ENCODE assay signal across 9 cellular contexts in the genomic region with DNA sequence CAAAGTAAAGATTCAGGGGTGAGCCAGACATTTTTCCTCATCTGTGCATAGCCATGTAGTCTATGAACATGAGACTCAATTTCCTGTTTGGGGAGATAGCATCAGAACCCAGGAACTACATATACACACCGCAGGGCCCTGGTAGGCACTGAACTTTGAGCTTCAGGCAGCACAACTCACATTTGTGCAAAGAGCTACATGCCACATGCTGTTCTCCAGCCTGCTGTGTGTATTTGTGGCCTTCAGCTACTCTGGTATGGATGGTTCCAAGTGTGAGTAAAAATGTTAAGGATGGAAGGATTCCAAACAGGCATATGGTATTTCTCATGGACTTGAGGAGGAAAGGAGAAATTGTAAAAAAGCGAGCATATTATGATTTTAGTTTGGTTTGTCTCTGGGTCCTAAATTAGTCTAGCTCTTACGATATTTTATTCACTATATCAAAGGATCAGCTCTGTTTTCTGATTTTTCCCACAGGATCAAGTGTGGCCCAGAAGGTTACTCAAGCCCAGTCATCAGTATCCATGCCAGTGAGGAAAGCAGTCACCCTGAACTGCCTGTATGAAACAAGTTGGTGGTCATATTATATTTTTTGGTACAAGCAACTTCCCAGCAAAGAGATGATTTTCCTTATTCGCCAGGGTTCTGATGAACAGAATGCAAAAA.
DNase-seq lines count a peak whose midpoint lies in the region; ATAC-seq and TF ChIP-seq lines count a peak whose summit lies in the region.
"Had no signal": no experiment of that assay in that cellular context is flagged by ENCODE, and none has a peak within 500 bp of the region (broad histone marks: within the 10 kb centered on the region; RNA-seq: fewer than 3 reads in every experiment).

No MANE protein-coding gene starts in this region.

- ATAC-seq in central memory CD8-positive, alpha-beta T cell (replicated peaks; ENCODE audit: extremely low read depth, poor library complexity, severe bottlenecking), result no peak

- H3K27ac ChIP-seq in spleen, result peak overlapping the region in 3 of 8 donors; percentile 4 to 42 (median 5)

- TF ChIP-seq CTCF in Loucy (conservative IDR thresholded peaks at IDR 0.05; ENCODE audit: low read length) (no peak), nephron (IDR thresholded peaks at IDR 0.05; ENCODE audit: unreplicated experiment in 3 of 3) (no peak), endothelial cell (IDR thresholded peaks at IDR 0.05; ENCODE audit: unreplicated experiment) (no peak), spleen (IDR thresholded peaks at IDR 0.05 in 8 of 11, conservative IDR thresholded peaks at IDR 0.05 in 3 of 11) (no peak)

- no peaks in the 10 kb centered on the region for H3K9me3 Mint-ChIP-seq in central memory CD8-positive, alpha-beta T cell
- H3K9me3 Mint-ChIP-seq in nephron, result no peaks in the 10 kb centered on the region
- no peaks in the 10 kb centered on the region for H3K9me3 Mint-ChIP-seq in endothelial cell (ENCODE audit: unreplicated experiment)
- H3K9me3 Mint-ChIP-seq: memory B cell had no signal

- DNase-seq in G401 (ENCODE audit: low spot score) (peak; percentile 46), erythroblast (lab: John Stamatoyannopoulos, UW) (no peak), endothelial cell (ENCODE audit: low spot score) (no peak), spleen (no peak)
- DNase-seq in central memory CD8-positive, alpha-beta T cell (ENCODE audit: low spot score in 2 of 2), result no peak
- no peak for DNase-seq in activated CD4-positive, CD25-positive, alpha-beta regulatory T cell (lab: John Stamatoyannopoulos, UW)

- H3K4me3 Mint-ChIP-seq in central memory CD8-positive, alpha-beta T cell, result peak overlapping the region; percentile 29
- no peak overlapping the region for H3K4me3 Mint-ChIP-seq in nephron
- no peak overlapping the region for H3K4me3 Mint-ChIP-seq in endothelial cell (ENCODE audit: unreplicated experiment)
- H3K4me3 Mint-ChIP-seq: memory B cell had no signal

- intact Hi-C loops in spleen (cut with DNase I; ENCODE audit: low total_unique reads), result no loop called here

- H3K9me3 ChIP-seq in Loucy (ENCODE audit: insufficient read depth, low read depth, low read length) (no peaks in the 10 kb centered on the region), spleen (no peaks in the 10 kb centered on the region)

- H4K20me1 ChIP-seq in Loucy (ENCODE audit: insufficient read depth, low read length, poor library complexity, severe bottlenecking), result no peaks in the 10 kb centered on the region

- no peak overlapping the region for H2AFZ ChIP-seq in Loucy (ENCODE audit: low read length)

- peak overlapping the region; percentile 20 for H3K9ac ChIP-seq in Loucy (ENCODE audit: low read depth, low read length, poor library complexity, severe bottlenecking)

- no peaks in the 10 kb centered on the region for H3K9me2 ChIP-seq in Loucy (replicated peaks; ENCODE audit: low read depth, low read length)

- H3F3A ChIP-seq in Loucy (ENCODE audit: low read depth), result no peaks in the 10 kb centered on the region

- no peaks in the 10 kb centered on the region for H3K79me2 ChIP-seq in Loucy (ENCODE audit: insufficient read depth, low read length)

- H3K4me3 ChIP-seq in Loucy (ENCODE audit: low read length, poor library complexity, severe bottlenecking) (peak overlapping the region; percentile 47), spleen (peak overlapping the region in 1 of 8 donors; percentile 32)

- WGBS in spleen, 5 donors, result 44 to 57% (median 53%) methylated on average over 4 of the region's 4 CpGs

- no peaks in the 10 kb centered on the region for H3K27me3 ChIP-seq in Loucy (ENCODE audit: insufficient read depth, low read length, poor library complexity, severe bottlenecking)
- H3K27me3 ChIP-seq in spleen (replicated peaks in 1 of 7), result no peaks in the 10 kb centered on the region

- no peaks in the 10 kb centered on the region for H3K27me3 Mint-ChIP-seq in central memory CD8-positive, alpha-beta T cell
- no peaks in the 10 kb centered on the region for H3K27me3 Mint-ChIP-seq in nephron (ENCODE audit: low read depth)
- H3K27me3 Mint-ChIP-seq in endothelial cell (ENCODE audit: unreplicated experiment), result no peaks in the 10 kb centered on the region

- no peaks in the 10 kb centered on the region for H3K36me3 Mint-ChIP-seq in central memory CD8-positive, alpha-beta T cell (ENCODE audit: insufficient read depth)
- H3K36me3 Mint-ChIP-seq in nephron (ENCODE audit: low read depth) (no peaks in the 10 kb centered on the region), endothelial cell (ENCODE audit: low read depth, unreplicated experiment) (no peaks in the 10 kb centered on the region)
- H3K36me3 Mint-ChIP-seq: memory B cell had no signal

- in situ Hi-C loops in G401 (cut with HindIII; ENCODE audit: low sequenced_read_pairs), result no loop called here

- no peaks in the 10 kb centered on the region for H3K36me3 ChIP-seq in Loucy (ENCODE audit: insufficient read depth, low read length)
- H3K36me3 ChIP-seq in spleen, result no peaks in the 10 kb centered on the region

- peak overlapping the region; percentile 71 for H3K4me2 ChIP-seq in Loucy (ENCODE audit: low read depth, low read length, poor library complexity, severe bottlenecking)

- peaks cover 55% of the 10 kb centered on the region for H3K4me1 ChIP-seq in Loucy (ENCODE audit: insufficient read depth, low read length, poor library complexity, severe bottlenecking)
- H3K4me1 ChIP-seq in spleen, result peaks cover 0 to 8% (median 0%) of the 10 kb centered on the region in 6 donors

- no peak overlapping the region for H3K27ac Mint-ChIP-seq in central memory CD8-positive, alpha-beta T cell (ENCODE audit: low read depth)
- H3K27ac Mint-ChIP-seq in nephron, result peak overlapping the region; percentile 66 to 78 (median 71)
- no peak overlapping the region for H3K27ac Mint-ChIP-seq in endothelial cell (ENCODE audit: unreplicated experiment)
- H3K27ac Mint-ChIP-seq: memory B cell had no signal

- no peak for TF ChIP-seq POLR2A in erythroblast (IDR thresholded peaks at IDR 0.05; ENCODE audit: low read length)
- no peak for TF ChIP-seq POLR2A in spleen (IDR thresholded peaks at IDR 0.05)

- peaks cover 6% of the 10 kb centered on the region for H3K4me1 Mint-ChIP-seq in central memory CD8-positive, alpha-beta T cell
- H3K4me1 Mint-ChIP-seq in nephron (peaks cover 10% of the 10 kb centered on the region), endothelial cell (ENCODE audit: unreplicated experiment) (no peaks in the 10 kb centered on the region)

Comparison
In these comparisons a context has a peak if more than half of its experiments do, and no peak if none do; other contexts are left out.
1. H3K27ac Mint-ChIP-seq: peak in nephron (3 of 3); none in central memory CD8-positive, alpha-beta T cell (single experiment) and endothelial cell (single experiment).